Comparison of ENCODE assay signal across 14 cellular contexts in genomic region chr12:129258781-129259318, GRCh38.
A peak's percentile ranks its signal among the peaks of the same experiment; 100 is the strongest.
DNase-seq lines count a peak whose midpoint lies in the region; ATAC-seq and TF ChIP-seq lines count a peak whose summit lies in the region.
"Had no signal": no experiment of that assay in that cellular context is flagged by ENCODE, and none has a peak within 500 bp of the region (broad histone marks: within the 10 kb centered on the region; RNA-seq: fewer than 3 reads in every experiment).

No MANE protein-coding gene starts in this region.

- H3K4ac ChIP-seq in neuronal stem cell (ENCODE audit: low read length) = no peak overlapping the region

- H2AK5ac ChIP-seq in neuronal stem cell (ENCODE audit: low read depth, low read length) = no peak overlapping the region

- H3K27me3 ChIP-seq in WERI-Rb-1 (ENCODE audit: insufficient read depth, low read depth, severe bottlenecking) (no peaks in the 10 kb centered on the region), neuronal stem cell (ENCODE audit: control insufficient read depth in 3 of 3, insufficient read depth in 3 of 3, low read depth in 1 of 3, low read length in 3 of 3) (no peaks in the 10 kb centered on the region), foreskin keratinocyte (no peaks in the 10 kb centered on the region)
- H3K27me3 ChIP-seq: BLaER1 treated with 17β-estradiol and CSF1 and Interleukin-3, amounts not matched to agents 10 nM and 100 nM had no signal

- intact Hi-C loops in Right ventricle myocardium superior (cut with DNase I) = no loop called here

- H3K79me1 ChIP-seq in neuronal stem cell (ENCODE audit: low read depth, low read length) = no peaks in the 10 kb centered on the region

- H3K4me2 ChIP-seq in neuronal stem cell (ENCODE audit: insufficient read depth, low read length, poor library complexity, severe bottlenecking) = no peak overlapping the region
- H3K4me2 ChIP-seq: BLaER1 treated with 17β-estradiol and CSF1 and Interleukin-3, amounts not matched to agents 10 nM and 100 nM; GM23338 had no signal

- no peak overlapping the region for H4K91ac ChIP-seq in neuronal stem cell (ENCODE audit: low read depth, low read length, poor library complexity)

- no peak overlapping the region for H2AFZ ChIP-seq in neuronal stem cell (ENCODE audit: low read length)
- H2AFZ ChIP-seq: GM23338 had no signal

- no peak overlapping the region for H2BK120ac ChIP-seq in neuronal stem cell (ENCODE audit: low read depth, low read length)

- no peaks in the 10 kb centered on the region for H3K36me3 ChIP-seq in WERI-Rb-1
- no peaks in the 10 kb centered on the region for H3K36me3 ChIP-seq in neuronal stem cell (replicated peaks in 1 of 2; ENCODE audit: control insufficient read depth in 2 of 2, insufficient read depth in 2 of 2, low read length in 2 of 2)
- H3K36me3 ChIP-seq: BLaER1 treated with 17β-estradiol and CSF1 and Interleukin-3, amounts not matched to agents 10 nM and 100 nM had no signal

- no peak overlapping the region for H2BK12ac ChIP-seq in neuronal stem cell (ENCODE audit: low read length)

- ATAC-seq in Right ventricle myocardium superior (ENCODE audit: poor library complexity) = no peak
- no peak for ATAC-seq in foreskin keratinocyte
- ATAC-seq: GM12878, GM23338 had no signal

- no peak overlapping the region for H2BK15ac ChIP-seq in neuronal stem cell (ENCODE audit: low read length)

- peak overlapping the region; percentile 92 for H3K14ac ChIP-seq in neuronal stem cell (ENCODE audit: low read length)

- no peak overlapping the region for H3K27ac ChIP-seq in WERI-Rb-1
- no peak overlapping the region for H3K27ac ChIP-seq in neuronal stem cell (replicated peaks; ENCODE audit: low read length)
- H3K27ac ChIP-seq in foreskin keratinocyte = no peak overlapping the region
- H3K27ac ChIP-seq: BLaER1 treated with 17β-estradiol and CSF1 and Interleukin-3, amounts not matched to agents 10 nM and 100 nM; HL-60 had no signal

- H2BK5ac ChIP-seq in neuronal stem cell (ENCODE audit: low read length) = no peak overlapping the region

- no peak overlapping the region for H3K23ac ChIP-seq in neuronal stem cell (ENCODE audit: low read depth, low read length, poor library complexity)

- no peak overlapping the region for H3K18ac ChIP-seq in neuronal stem cell (ENCODE audit: low read length)

- TF ChIP-seq CTCF in WERI-Rb-1 (IDR thresholded peaks at IDR 0.05; ENCODE audit: low read depth, low read length) (no peak), foreskin keratinocyte (conservative IDR thresholded peaks at IDR 0.05) (no peak)

- no peaks in the 10 kb centered on the region for H3K9me3 ChIP-seq in WERI-Rb-1 (ENCODE audit: severe bottlenecking)
- H3K9me3 ChIP-seq in neuronal stem cell (replicated peaks in 1 of 2; ENCODE audit: control insufficient read depth in 2 of 2, insufficient read depth in 1 of 2, low read depth in 1 of 2, low read length in 2 of 2) = peaks cover 0 to 1% of the 10 kb centered on the region in 2 donors

- no peak overlapping the region for H4K8ac ChIP-seq in neuronal stem cell (ENCODE audit: low read depth, low read length)

- DNase-seq in DMS79 treated with DMSO at 0.1 percent for 48 hours (lab: John Stamatoyannopoulos, UW) (peak; percentile 46), NCI-H2029 (lab: John Stamatoyannopoulos, UW) (peak; percentile 52), WERI-Rb-1 (peak; percentile 20), neuronal stem cell (ENCODE audit: low spot score) (no peak), Right ventricle myocardium superior (no peak), foreskin keratinocyte (no peak)
- DNase-seq in stimulated activated CD4-positive, alpha-beta T cell treated with anti-CD3 and anti-CD28 coated beads, Interleukin-2, amount 100 ng/mL, for 24 hours = no peak
- DNase-seq: ACHN; CD4-positive, CD25-positive, alpha-beta regulatory T cell; H7 had no signal

- H3K9ac ChIP-seq in neuronal stem cell (ENCODE audit: low read depth, low read length, poor library complexity) = peak overlapping the region; percentile 44
- H3K9ac ChIP-seq: BLaER1 treated with 17β-estradiol and CSF1 and Interleukin-3, amounts not matched to agents 10 nM and 100 nM had no signal

- H3K4me1 ChIP-seq in neuronal stem cell (ENCODE audit: control insufficient read depth in 2 of 2, insufficient read depth in 1 of 2, low read depth in 1 of 2, low read length in 2 of 2) (no peaks in the 10 kb centered on the region), foreskin keratinocyte (no peaks in the 10 kb centered on the region)

- no CpG with 5 or more reads among the region's 5 CpGs for WGBS in neuronal stem cell (ENCODE audit: extremely low coverage in 2 of 2, insufficient read length in 2 of 2, insufficient replicate concordance in 1 of 2), 2 donors

- H3K4me3 ChIP-seq in WERI-Rb-1 (ENCODE audit: low read depth, low read length) (no peak overlapping the region), neuronal stem cell (ENCODE audit: low read length in 2 of 2) (no peak overlapping the region)
- H3K4me3 ChIP-seq: BLaER1 treated with 17β-estradiol and CSF1 and Interleukin-3, amounts not matched to agents 10 nM and 100 nM; GM12878; GM23338 had no signal

Comparison
In these comparisons a context has a peak if more than half of its experiments do, and no peak if none do; other contexts are left out.
1. DNase-seq: peak in DMS79 treated with DMSO at 0.1 percent for 48 hours (single experiment), NCI-H2029 (single experiment) and WERI-Rb-1 (single experiment); none in neuronal stem cell (single experiment), Right ventricle myocardium superior (single experiment), foreskin keratinocyte (0 of 2) and stimulated activated CD4-positive, alpha-beta T cell treated with anti-CD3 and anti-CD28 coated beads, Interleukin-2, amount 100 ng/mL, for 24 hours (0 of 2).